8 cellular contexts compared by ENCODE assay signal in the genomic region with DNA sequence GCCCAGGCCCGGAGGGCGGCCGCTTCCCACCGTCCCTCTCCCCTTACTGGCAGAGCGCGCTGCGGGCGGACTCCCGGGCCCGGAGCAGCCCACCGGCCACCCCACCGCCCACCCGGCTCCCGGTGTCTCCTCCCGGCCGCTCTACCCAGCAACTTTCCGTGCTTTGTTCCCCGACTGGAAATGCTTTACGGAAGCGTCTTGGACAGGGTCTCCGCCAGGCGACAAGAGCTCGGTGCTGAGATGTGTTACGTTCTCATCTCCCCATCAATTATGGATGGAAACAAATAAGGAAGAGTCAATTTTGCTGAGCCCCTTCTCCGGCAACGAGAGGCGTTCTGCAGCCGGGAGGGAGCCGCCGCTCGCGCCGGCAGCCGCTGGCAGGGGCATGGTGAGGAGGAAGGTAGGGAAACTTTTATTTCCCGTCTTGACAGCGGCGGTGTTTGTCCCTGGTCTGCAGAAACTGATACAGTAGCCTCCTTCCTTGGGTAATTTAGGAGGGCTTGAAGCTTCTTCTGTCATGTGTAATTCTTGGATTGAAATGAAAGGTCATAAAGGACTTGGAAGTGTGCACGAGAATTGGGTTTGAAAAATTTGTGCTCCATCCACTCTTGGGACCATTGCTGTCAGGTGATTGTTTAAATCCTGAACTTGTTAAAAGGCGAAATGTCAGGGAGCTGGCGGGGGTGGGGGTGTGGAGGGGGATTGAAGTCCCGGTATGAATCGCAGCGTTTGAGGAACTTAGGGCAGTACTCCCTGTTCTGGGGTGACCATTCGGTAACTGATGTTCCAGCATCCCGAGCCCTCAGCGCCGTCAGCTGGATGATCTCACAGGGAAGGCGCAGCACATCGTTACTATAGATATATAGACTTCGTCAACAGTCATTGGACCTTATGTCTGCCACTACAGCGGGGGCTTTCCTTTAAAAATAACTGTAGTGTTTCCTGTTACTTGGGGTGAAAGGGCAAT. TPM values are rescaled to one million over a fixed set of nuclear protein-coding genes. Genes with fewer than 3 reads are reported as not detected.
A peak's percentile ranks its signal among the peaks of the same experiment; 100 is the strongest.
DNase-seq lines count a peak whose midpoint lies in the region; ATAC-seq lines count a peak whose summit lies in the region.

No MANE protein-coding gene starts in this region.

- peak; percentile 51 for DNase-seq in HCEC 1CT
- peak; percentile 58 for DNase-seq in astrocyte of the hippocampus (ENCODE audit: low read depth, low spot score)
- no peak for DNase-seq in NOMO-1 treated with dmso at 0.1 percent for 144 hours (lab: John Stamatoyannopoulos, UW; ENCODE audit: unreplicated experiment)
- no peak for DNase-seq in activated CD4-positive, alpha-beta memory T cell treated with anti-CD3 and anti-CD28 coated beads, Interleukin-2, amount 10 ng/mL, durations not matched to agents 7 days and 5 days
- DNase-seq in activated naive CD4-positive, alpha-beta T cell treated with anti-CD3 and anti-CD28 coated beads, Interleukin-2, amount 50 U/mL, for 72 hours (ENCODE audit: low spot score in 2 of 2) = no peak

- H3K27ac Mint-ChIP-seq in activated CD4-positive, alpha-beta memory T cell treated with anti-CD3 and anti-CD28 coated beads, Interleukin-2, amount 10 ng/mL, durations not matched to agents 7 days and 5 days = no peak overlapping the region
- H3K27ac Mint-ChIP-seq in activated naive CD4-positive, alpha-beta T cell treated with anti-CD3 and anti-CD28 coated beads, Interleukin-2, amount 50 U/mL, for 72 hours = no peak overlapping the region

- no peaks in the 10 kb centered on the region for H3K36me3 Mint-ChIP-seq in activated CD4-positive, alpha-beta memory T cell treated with anti-CD3 and anti-CD28 coated beads, Interleukin-2, amount 10 ng/mL, durations not matched to agents 7 days and 5 days (ENCODE audit: low read depth)
- H3K36me3 Mint-ChIP-seq in activated naive CD4-positive, alpha-beta T cell treated with anti-CD3 and anti-CD28 coated beads, Interleukin-2, amount 50 U/mL, for 72 hours = peaks cover 0 to 17% of the 10 kb centered on the region in 2 donors

- H3K4me3 Mint-ChIP-seq in activated CD4-positive, alpha-beta memory T cell treated with anti-CD3 and anti-CD28 coated beads, Interleukin-2, amount 10 ng/mL, durations not matched to agents 7 days and 5 days = no peak overlapping the region

- POLR2A ChIA-PET in activated CD4-positive, alpha-beta memory T cell treated with anti-CD3 and anti-CD28 coated beads, Interleukin-2, amount 10 ng/mL, durations not matched to agents 7 days and 5 days (lab: Charles Lee) = no interaction called here

- H3K4me3 ChIP-seq in iPS-15b (ENCODE audit: low read depth, low read length) = peak overlapping the region; percentile 78
- peak overlapping the region; percentile 41 to 60 (median 46) for H3K4me3 ChIP-seq in skin epidermis

- H3K27me3 ChIP-seq in iPS-15b (ENCODE audit: control insufficient read depth, insufficient read depth, low read length) = peaks cover 45% of the 10 kb centered on the region

- H3K4me1 Mint-ChIP-seq in activated CD4-positive, alpha-beta memory T cell treated with anti-CD3 and anti-CD28 coated beads, Interleukin-2, amount 10 ng/mL, durations not matched to agents 7 days and 5 days = peaks cover 2% of the 10 kb centered on the region

- CTCF ChIA-PET in activated CD4-positive, alpha-beta memory T cell treated with anti-CD3 and anti-CD28 coated beads, Interleukin-2, amount 10 ng/mL, durations not matched to agents 7 days and 5 days (lab: Charles Lee) = no interaction called here

- no peaks in the 10 kb centered on the region for H3K9me3 Mint-ChIP-seq in activated CD4-positive, alpha-beta memory T cell treated with anti-CD3 and anti-CD28 coated beads, Interleukin-2, amount 10 ng/mL, durations not matched to agents 7 days and 5 days
- no peaks in the 10 kb centered on the region for H3K9me3 Mint-ChIP-seq in activated naive CD4-positive, alpha-beta T cell treated with anti-CD3 and anti-CD28 coated beads, Interleukin-2, amount 50 U/mL, for 72 hours

- H3K4me1 ChIP-seq in iPS-15b (ENCODE audit: control insufficient read depth, insufficient read depth, low read length) = peaks cover 4% of the 10 kb centered on the region

- H3K27me3 Mint-ChIP-seq in activated CD4-positive, alpha-beta memory T cell treated with anti-CD3 and anti-CD28 coated beads, Interleukin-2, amount 10 ng/mL, durations not matched to agents 7 days and 5 days = peaks cover 54% of the 10 kb centered on the region

- H3K27ac ChIP-seq in skin epidermis = peak overlapping the region in 17 of 21 experiments; percentile 5 to 72 (median 39)

- ATAC-seq in GM21515 (IDR thresholded peaks at IDR 0.05; ENCODE audit: unreplicated experiment) = no peak
- no peak for ATAC-seq in activated naive CD4-positive, alpha-beta T cell treated with anti-CD3 and anti-CD28 coated beads, Interleukin-2, amount 50 U/mL, for 72 hours

- no peaks in the 10 kb centered on the region for H3K36me3 ChIP-seq in iPS-15b (ENCODE audit: control insufficient read depth, insufficient read depth, low read length)

- H3K9ac ChIP-seq in iPS-15b (ENCODE audit: low read depth, low read length) = no peak overlapping the region

- no peaks in the 10 kb centered on the region for H3K9me3 ChIP-seq in iPS-15b (ENCODE audit: control insufficient read depth, insufficient read depth, low read length)

RNA-seq across cellular contexts. Expression of gene SEMA6D, which starts 1.5 kb away (rescaled TPM):
- total RNA-seq in activated CD4-positive, alpha-beta memory T cell treated with anti-CD3 and anti-CD28 coated beads, Interleukin-2, amount 10 ng/mL, durations not matched to agents 7 days and 5 days = not detected
- total RNA-seq in activated naive CD4-positive, alpha-beta T cell treated with anti-CD3 and anti-CD28 coated beads, Interleukin-2, amount 50 U/mL, for 72 hours = not detected

Comparison
In these comparisons a context has a peak if more than half of its experiments do, and no peak if none do; other contexts are left out.
1. DNase-seq: peak in HCEC 1CT (single experiment) and astrocyte of the hippocampus (single experiment); none in NOMO-1 treated with dmso at 0.1 percent for 144 hours (single experiment), activated CD4-positive, alpha-beta memory T cell treated with anti-CD3 and anti-CD28 coated beads, Interleukin-2, amount 10 ng/mL, durations not matched to agents 7 days and 5 days (single experiment) and activated naive CD4-positive, alpha-beta T cell treated with anti-CD3 and anti-CD28 coated beads, Interleukin-2, amount 50 U/mL, for 72 hours (0 of 2).